In genomic region chr10:5684318-5684970, GRCh38 we compare ENCODE assay signal across 8 cellular contexts. TPM values are rescaled to one million over a fixed set of nuclear protein-coding genes. Genes with fewer than 3 reads are reported as not detected.
DNase-seq lines count a peak whose midpoint lies in the region; ATAC-seq, FAIRE-seq and TF ChIP-seq lines count a peak whose summit lies in the region.

TASOR2 (plus strand) TSS chr10:5684838; CDS start chr10:5720643, 35,805 bp downstream.

- intact Hi-C loops in CD14-positive monocyte (cut with micrococcal nuclease), result loop anchor here (5.0 to 10.0 kb wide), 3 partner anchors 130 to 290 kb away; partner anchors contain the start of genes ANKRD16 (in 1 of the 2), GDI2 (in 1 of the 2) and IL15RA (in 1 of the 2)
- intact Hi-C loops in activated CD4-positive, alpha-beta memory T cell treated with anti-CD3 and anti-CD28 coated beads for 36 hours (cut with micrococcal nuclease), result loop anchor here (1.0 to 10.0 kb wide), 6 partner anchors 18 to 390 kb away; partner anchors contain the start of genes ASB13 and GDI2
- intact Hi-C loops in HepG2 (cut with micrococcal nuclease; ENCODE audit: unreplicated experiment), result loop anchor here (2.0 to 5.0 kb wide), 2 partner anchors 24 to 203 kb away; partner anchors contain the start of gene ANKRD16

- peak; percentile 66 for FAIRE-seq in HepG2 (lab: Jason Lieb, UNC)

- no peaks in the 10 kb centered on the region for H3K9me3 Mint-ChIP-seq in CD14-positive monocyte
- no peaks in the 10 kb centered on the region for H3K9me3 Mint-ChIP-seq in activated CD4-positive, alpha-beta memory T cell treated with anti-CD3 and anti-CD28 coated beads for 36 hours

- in situ Hi-C loops in HepG2 (cut with HindIII; ENCODE audit: extremely low pct_ligation_motif_present, low pct_unique_long_range_greater_than_20kb), result no loop called here

- H2AFZ ChIP-seq in HepG2 (ENCODE audit: low read length), result no peak within 1 kb of the TSS

- peaks cover 0 to 3% (median 2%) of the 10 kb centered on the region in 3 donors for H3K27me3 Mint-ChIP-seq in CD14-positive monocyte (ENCODE audit: low read depth in 3 of 3)
- peaks cover 3% of the 10 kb centered on the region for H3K27me3 Mint-ChIP-seq in activated CD4-positive, alpha-beta memory T cell treated with anti-CD3 and anti-CD28 coated beads for 36 hours

- peak within 1 kb of the TSS; percentile 97 to 98 for H3K4me3 Mint-ChIP-seq in CD14-positive monocyte
- peak within 1 kb of the TSS; percentile 98 for H3K4me3 Mint-ChIP-seq in activated CD4-positive, alpha-beta memory T cell treated with anti-CD3 and anti-CD28 coated beads for 36 hours

- 6% methylated on average over 32 of the region's 54 CpGs for WGBS in HepG2 (ENCODE audit: low lambda C conversion rate)

- H4K20me1 ChIP-seq in HepG2 (ENCODE audit: insufficient read depth, low read length), result peaks cover 12% of the 10 kb centered on the region; the same call in 1 of the 2 replicates

- POLR2A ChIA-PET in activated CD4-positive, alpha-beta memory T cell treated with anti-CD3 and anti-CD28 coated beads for 36 hours (lab: Charles Lee), result interaction anchor here (0.5 to 1.1 kb wide), 5 partner anchors 9 to 135 kb away, joined by 3 to 8 read pairs (median 4); partner anchors contain the start of gene GDI2
- POLR2A ChIA-PET in HepG2 (lab: Yijun Ruan, JAX), result interaction anchor here (0.9 to 2.1 kb wide), 10 partner anchors 9 to 242 kb away, joined by 3 to 27 read pairs (median 3); partner anchors contain the start of genes ANKRD16, ASB13, FBH1 and GDI2

- TF ChIP-seq EP300 in HepG2 (IDR thresholded peaks at IDR 0.05; ENCODE audit: low read depth in 2 of 2, low read length in 2 of 2), result 0 out of 4 replicates have a peak, but pooled peaks of 1 of the 2 experiments have one; percentile 20
- TF ChIP-seq EP300 in HepG2 (CRISPR knock-in tag; IDR thresholded peaks at IDR 0.05; ENCODE audit: borderline replicate concordance), result peak; percentile 60; the same call in 1 of the 2 replicates

- no peak for TF ChIP-seq RAD21 in HepG2 (CRISPR knock-in tag; IDR thresholded peaks at IDR 0.05)

- H3K36me3 Mint-ChIP-seq in CD14-positive monocyte, result peaks cover 0 to 5% of the 10 kb centered on the region in 2 donors
- H3K36me3 Mint-ChIP-seq in activated CD4-positive, alpha-beta memory T cell treated with anti-CD3 and anti-CD28 coated beads for 36 hours, result peaks cover 5% of the 10 kb centered on the region

- peak; percentile 31 to 72; a peak in 3 of 4 replicates for TF ChIP-seq POLR2A in HepG2 (IDR thresholded peaks at IDR 0.05; ENCODE audit: insufficient read depth in 1 of 2, low read depth in 2 of 2, low read length in 2 of 2)

- no peaks in the 10 kb centered on the region for H3K36me3 ChIP-seq in HepG2 (replicated peaks in 1 of 2; ENCODE audit: control insufficient read depth in 1 of 2, insufficient read depth in 2 of 2, low read length in 2 of 2)

- peaks cover 31% of the 10 kb centered on the region for H3K4me1 Mint-ChIP-seq in CD14-positive monocyte
- peaks cover 56% of the 10 kb centered on the region for H3K4me1 Mint-ChIP-seq in activated CD4-positive, alpha-beta memory T cell treated with anti-CD3 and anti-CD28 coated beads for 36 hours (ENCODE audit: low read depth)

- H3K9me3 ChIP-seq in HepG2 (ENCODE audit: low read length), result no peaks in the 10 kb centered on the region

- BruUV-seq in HepG2 (replicated peaks; lab: Mats Ljungman, UMichigan), result no TSS peak

- TF ChIP-seq CTCF in CD14-positive monocyte (IDR thresholded peaks at IDR 0.05) (no peak), HepG2 (CRISPR knock-in tag; IDR thresholded peaks at IDR 0.05) (peak; percentile 31; the same call in 1 of the 2 replicates)

- peak within 1 kb of the TSS; percentile 86 for H3K27ac ChIP-seq in HepG2 (ENCODE audit: extremely low read length, insufficient read depth, low read length)

- peaks cover 63% of the 10 kb centered on the region for H3K4me1 ChIP-seq in HepG2 (ENCODE audit: insufficient read depth, low read length)

- peak within 1 kb of the TSS; percentile 79 for H3K4me2 ChIP-seq in HepG2 (ENCODE audit: low read depth, low read length)

- H3K79me2 ChIP-seq in HepG2 (ENCODE audit: insufficient read depth, low read length), result peaks cover 47% of the 10 kb centered on the region

- H3K4me3 ChIP-seq in HepG2 (replicated peaks in 1 of 3; ENCODE audit: insufficient read depth in 1 of 3, low read depth in 2 of 3, low read length in 3 of 3), result peak within 1 kb of the TSS; percentile 86 to 94 (median 89)

- ATAC-seq in GM19397 (IDR thresholded peaks at IDR 0.05; ENCODE audit: unreplicated experiment) (peak; percentile 79), HG03571 (IDR thresholded peaks at IDR 0.05; ENCODE audit: unreplicated experiment) (peak; percentile 52), HepG2 (peak; percentile 91)

- CTCF ChIA-PET in activated CD4-positive, alpha-beta memory T cell treated with anti-CD3 and anti-CD28 coated beads for 36 hours (lab: Charles Lee), result interaction anchor here (1.2 to 2.3 kb wide), 3 partner anchors 33 to 134 kb away, joined by 3 to 9 read pairs (median 4); no protein-coding TSS in a partner anchor
- CTCF ChIA-PET in HepG2 (lab: Yijun Ruan, JAX; ENCODE audit: low intra/inter-chr PET ratio, low total read pairs), result interaction anchor here (1.7 kb wide), 1 partner anchor 55 kb away, joined by 4 read pairs; no protein-coding TSS in a partner anchor

- peak within 1 kb of the TSS; percentile 92 for H3K9ac ChIP-seq in HepG2 (ENCODE audit: insufficient read depth, low read depth, low read length)

- H3K27me3 ChIP-seq in HepG2 (ENCODE audit: control insufficient read depth in 1 of 2, insufficient read depth in 2 of 2, low read length in 2 of 2), result peaks cover 0 to 1% of the 10 kb centered on the region in 2 experiments; a peak in 3 of 5 replicates

- H3K27ac Mint-ChIP-seq in CD14-positive monocyte, result peak within 1 kb of the TSS; percentile 90 to 97 (median 95)
- peak within 1 kb of the TSS; percentile 94 for H3K27ac Mint-ChIP-seq in activated CD4-positive, alpha-beta memory T cell treated with anti-CD3 and anti-CD28 coated beads for 36 hours

- DNase-seq in CD14-positive monocyte (ENCODE audit: low spot score) (peak; percentile 95), NCI-H82 treated with DMSO at 0.1 percent for 48 hours (lab: John Stamatoyannopoulos, UW; ENCODE audit: unreplicated experiment) (peak; percentile 80), dermis microvascular lymphatic vessel endothelial cell (ENCODE audit: low read depth in 2 of 2) (peak; percentile 92 to 97), HepG2 (ENCODE audit: low spot score) (peak; percentile 95)
- peak; percentile 98 for DNase-seq in activated CD4-positive, alpha-beta memory T cell treated with anti-CD3 and anti-CD28 coated beads for 36 hours
- peak; percentile 97 for DNase-seq in stimulated activated CD4-positive, alpha-beta T cell treated with anti-CD3 and anti-CD28 coated beads, Interleukin-4, amount 100 ng/mL, for 1 hour

TF ChIP-seq in HepG2, 621 proteins besides CTCF, POLR2A, EP300 and RAD21 (continues in another document):
- TF ChIP-seq ZNF775 (CRISPR knock-in tag; IDR thresholded peaks at IDR 0.05; ENCODE audit: borderline replicate concordance) (no peak), ZBTB7B (CRISPR knock-in tag; IDR thresholded peaks at IDR 0.05) (peak; percentile 79; the same call in 1 of the 2 replicates), SIX4 (CRISPR knock-in tag; IDR thresholded peaks at IDR 0.05) (peak; percentile 68; the same call in 1 of the 2 replicates), ZNF607 (CRISPR knock-in tag; IDR thresholded peaks at IDR 0.05; ENCODE audit: borderline replicate concordance) (peak; percentile 99), ZNF3 (CRISPR knock-in tag; IDR thresholded peaks at IDR 0.05) (peak; percentile 83; the same call in 1 of the 2 replicates), SAP130 (CRISPR knock-in tag; IDR thresholded peaks at IDR 0.05; ENCODE audit: low read depth) (peak; percentile 98), ATM (IDR thresholded peaks at IDR 0.05; ENCODE audit: borderline replicate concordance) (no peak), ZBTB8A (CRISPR knock-in tag; IDR thresholded peaks at IDR 0.05; ENCODE audit: borderline replicate concordance, low read depth) (no peak), NKX3-1 (CRISPR knock-in tag; IDR thresholded peaks at IDR 0.05) (peak; percentile 88; the same call in 1 of the 2 replicates), CCDC6 (CRISPR knock-in tag; IDR thresholded peaks at IDR 0.05) (peak; percentile 91; the same call in 1 of the 2 replicates), LCORL (IDR thresholded peaks at IDR 0.05) (no peak), LCORL (CRISPR knock-in tag; IDR thresholded peaks at IDR 0.05) (peak; percentile 86)

RNA-seq across cellular contexts. Expression of gene TASOR2, which starts in this region (rescaled TPM):
- polyA plus RNA-seq in CD14-positive monocyte (1 to 10 TPM; 3.2 to 9.5 TPM), HepG2 (2011; rRNA removed) (22.8 and 24.2 TPM in 2 replicates)
- total RNA-seq in activated CD4-positive, alpha-beta memory T cell treated with anti-CD3 and anti-CD28 coated beads for 36 hours, result 10 to 100 TPM; 41.8 to 43.8 TPM
- total RNA-seq in dermis microvascular lymphatic vessel endothelial cell (35.3 and 47.5 TPM in 2 replicates), HepG2 (2016; rRNA removed; fragmentation: Illumina TruSeq; extraction: Trizol) (55.3 and 58.9 TPM in 2 replicates)
- 67.3 and 69.4 TPM in 2 replicates for total RNA-seq in HepG2 (2016; cell fraction: cytosol; rRNA removed; fragmentation: Illumina TruSeq; extraction: Trizol; ENCODE audit: low read depth)
- total RNA-seq in HepG2 (2016; cell fraction: insoluble cytoplasmic fraction; rRNA removed; fragmentation: Illumina TruSeq; extraction: Trizol), result 51.2 and 60.5 TPM in 2 replicates
- 44.6 and 47.7 TPM in 2 replicates for total RNA-seq in HepG2 (2016; cell fraction: membrane; rRNA removed; fragmentation: Illumina TruSeq; extraction: Trizol)
- 95.9 and 108 TPM in 2 replicates for total RNA-seq in HepG2 (2016; cell fraction: nucleus; rRNA removed; fragmentation: Illumina TruSeq; extraction: Trizol)
- polyA plus RNA-seq in HepG2 (2011; cell fraction: cytosol; rRNA removed), result 8.9 and 13.1 TPM in 2 replicates
- 30.2 and 31.2 TPM in 2 replicates for polyA plus RNA-seq in HepG2 (2011; cell fraction: nucleus; rRNA removed)
- 23.3 and 26.9 TPM in 2 replicates for polyA plus RNA-seq in HepG2 (2012)
- 0.58 and 1.1 TPM in 2 replicates for polyA plus RNA-seq in HepG2 (2016; cell fraction: cytosol; fragmentation: Illumina TruSeq; extraction: Trizol; ENCODE audit: low read depth)
- 26.8 and 27.2 TPM in 2 replicates for polyA plus RNA-seq in HepG2 (2016; cell fraction: insoluble cytoplasmic fraction; fragmentation: Illumina TruSeq; extraction: Trizol; ENCODE audit: low read depth)
- 2.9 and 4.0 TPM in 2 replicates for polyA plus RNA-seq in HepG2 (2016; cell fraction: membrane; fragmentation: Illumina TruSeq; extraction: Trizol; ENCODE audit: low read depth)
- 68.3 and 79.1 TPM in 2 replicates for polyA plus RNA-seq in HepG2 (2016; cell fraction: nucleus; fragmentation: Illumina TruSeq; extraction: Trizol; ENCODE audit: insufficient read depth, low read depth)
- 27.6 and 45.1 TPM in 2 replicates for polyA minus RNA-seq in HepG2 (2011; rRNA and poly(A)+ RNA removed; ENCODE audit: low replicate concordance)
- polyA minus RNA-seq in HepG2 (2011; cell fraction: cytosol; rRNA and poly(A)+ RNA removed), result 30.7 and 32.8 TPM in 2 replicates
- 132 and 137 TPM in 2 replicates for polyA minus RNA-seq in HepG2 (2011; cell fraction: nucleus; rRNA and poly(A)+ RNA removed)

Comparison
In these comparisons a context has a peak if more than half of its experiments do, and no peak if none do; other contexts are left out.
1. Peak in every context shown above with its lines: DNase-seq, ATAC-seq, H3K4me3 ChIP-seq and H3K27ac ChIP-seq.